In the genomic region with DNA sequence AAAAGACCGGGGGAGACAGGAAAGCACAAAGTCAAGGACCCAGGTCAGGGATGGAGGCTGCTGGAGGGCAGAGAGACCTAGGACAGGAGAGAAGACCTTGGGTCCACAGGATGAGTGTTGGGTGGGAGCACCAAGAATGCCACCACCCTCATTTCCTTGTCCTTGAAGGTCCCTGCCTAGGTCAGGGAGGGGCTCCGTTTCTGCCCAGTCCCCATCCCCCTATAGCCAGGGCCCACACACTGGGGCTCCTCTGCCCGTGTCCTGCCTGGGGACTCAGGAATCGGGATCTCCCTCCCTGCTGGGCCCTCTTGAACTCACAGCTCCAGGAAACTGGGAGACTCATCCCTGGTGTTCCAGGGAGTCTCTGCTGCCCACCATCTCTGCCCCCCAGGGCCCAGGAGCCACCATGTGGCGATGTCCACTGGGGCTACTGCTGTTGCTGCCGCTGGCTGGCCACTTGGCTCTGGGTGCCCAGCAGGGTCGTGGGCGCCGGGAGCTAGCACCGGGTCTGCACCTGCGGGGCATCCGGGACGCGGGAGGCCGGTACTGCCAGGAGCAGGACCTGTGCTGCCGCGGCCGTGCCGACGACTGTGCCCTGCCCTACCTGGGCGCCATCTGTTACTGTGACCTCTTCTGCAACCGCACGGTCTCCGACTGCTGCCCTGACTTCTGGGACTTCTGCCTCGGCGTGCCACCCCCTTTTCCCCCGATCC, we compare ENCODE assay signal across 10 cellular contexts. TPM values are rescaled to one million over a fixed set of nuclear protein-coding genes. Genes with fewer than 3 reads are reported as not detected.
DNase-seq lines count a peak whose midpoint lies in the region; ATAC-seq and TF ChIP-seq lines count a peak whose summit lies in the region.
"Had no signal": no experiment of that assay in that cellular context is flagged by ENCODE, and none has a peak within 500 bp of the region (broad histone marks: within the 10 kb centered on the region; RNA-seq: fewer than 3 reads in every experiment).

No MANE protein-coding gene starts in this region.

- peaks cover 41% of the 10 kb centered on the region for H3K4me1 Mint-ChIP-seq in chondrocyte (ENCODE audit: low read depth)

- H3K27me3 ChIP-seq in H7 (ENCODE audit: control insufficient read depth, insufficient read depth, low read length) (no peaks in the 10 kb centered on the region; the same call in 1 of the 2 replicates), skeletal muscle tissue (ENCODE audit: control insufficient read depth in 3 of 3, insufficient read depth in 3 of 3, low read length in 3 of 3) (peaks cover 0 to 16% (median 16%) of the 10 kb centered on the region in 3 donors)

- peak overlapping the region; percentile 75 for H3K27ac ChIP-seq in skeletal muscle tissue (ENCODE audit: low read depth, low read length)

- H3K36me3 Mint-ChIP-seq in chondrocyte (ENCODE audit: low read depth): no peaks in the 10 kb centered on the region

- H3K27me3 Mint-ChIP-seq in chondrocyte (ENCODE audit: low read depth): no peaks in the 10 kb centered on the region

- no peak overlapping the region for H3K4me3 Mint-ChIP-seq in chondrocyte (ENCODE audit: unreplicated experiment)
- H3K4me3 Mint-ChIP-seq: activated T-cell treated with anti-CD3 and anti-CD28 coated beads, Interleukin-2, amount 50 U/mL, for 4 hours had no signal

- no peak for TF ChIP-seq CTCF in chondrocyte (IDR thresholded peaks at IDR 0.05)

- no peaks in the 10 kb centered on the region for H3K9me3 ChIP-seq in skeletal muscle tissue (ENCODE audit: control insufficient read depth in 3 of 3, low read length in 3 of 3)

- no peak for DNase-seq in H7
- no peak for DNase-seq in chondrocyte (ENCODE audit: low spot score)
- peak; percentile 13 for DNase-seq in kidney tubule cell (ENCODE audit: low spot score)
- no peak for DNase-seq in activated CD4-positive, alpha-beta T cell treated with anti-CD3 and anti-CD28 coated beads for 4 hours
- DNase-seq in activated CD4-positive, CD25-positive, alpha-beta regulatory T cell treated with anti-CD3 and anti-CD28 coated beads, Interleukin-2, amount 50 U/mL, for 72 hours: no peak
- DNase-seq: activated T-cell treated with anti-CD3 and anti-CD28 coated beads, Interleukin-2, amount 50 U/mL, for 4 hours; stimulated activated naive CD4-positive, alpha-beta T cell had no signal

- H3K9ac ChIP-seq in skeletal muscle tissue (ENCODE audit: low read depth in 1 of 3, low read length in 3 of 3): peak overlapping the region; percentile 69 to 84 (median 74)

- no peaks in the 10 kb centered on the region for H3K9me3 Mint-ChIP-seq in chondrocyte (ENCODE audit: low read depth)
- H3K9me3 Mint-ChIP-seq: activated T-cell treated with anti-CD3 and anti-CD28 coated beads, Interleukin-2, amount 50 U/mL, for 4 hours had no signal

- ATAC-seq in GM18502 (IDR thresholded peaks at IDR 0.05; ENCODE audit: poor library complexity, unreplicated experiment) (no peak), HG03342 (IDR thresholded peaks at IDR 0.05; ENCODE audit: unreplicated experiment) (no peak)

- H3K27ac Mint-ChIP-seq in chondrocyte (ENCODE audit: unreplicated experiment): peak overlapping the region; percentile 71

- no peaks in the 10 kb centered on the region for H3K36me3 ChIP-seq in H7 (replicated peaks; ENCODE audit: control insufficient read depth, insufficient read depth, low read length)
- no peaks in the 10 kb centered on the region for H3K36me3 ChIP-seq in skeletal muscle tissue (ENCODE audit: control insufficient read depth in 3 of 3, insufficient read depth in 3 of 3, low read length in 3 of 3)

- peak overlapping the region; percentile 21; the same call in 1 of the 2 replicates for H3K4me3 ChIP-seq in H7 (ENCODE audit: insufficient read depth, low read depth, low read length)
- H3K4me3 ChIP-seq in skeletal muscle tissue (ENCODE audit: low read length in 3 of 3): peak overlapping the region; percentile 60 to 82 (median 77)

- H3K4me1 ChIP-seq in skeletal muscle tissue (ENCODE audit: control insufficient read depth in 3 of 3, insufficient read depth in 3 of 3, low read length in 3 of 3): peaks cover 18 to 31% (median 24%) of the 10 kb centered on the region in 3 donors

RNA-seq across cellular contexts. Expression of gene TINAGL1, which starts 0.6 kb away (rescaled TPM):
- 11.5 and 14.2 TPM in 2 replicates for total RNA-seq in H7 (2014; rRNA removed; shearing (Covaris generic))
- total RNA-seq in chondrocyte (4.7 to 154 TPM (median 147 TPM) in 3 replicates), skeletal muscle tissue (17.2 TPM)

RNA-seq across cellular contexts. Expression of gene HCRTR1, which starts 40.6 kb away (rescaled TPM):
- total RNA-seq in H7 (2014; rRNA removed; shearing (Covaris generic)): not detected in 2 replicates
- 0.21 to 0.45 TPM in 2 of 3 replicates, not detected in the other for total RNA-seq in chondrocyte
- total RNA-seq in skeletal muscle tissue: not detected
- total RNA-seq: activated T-cell treated with anti-CD3 and anti-CD28 coated beads, Interleukin-2, amount 50 U/mL, for 4 hours had no signal
